In the genomic region with DNA sequence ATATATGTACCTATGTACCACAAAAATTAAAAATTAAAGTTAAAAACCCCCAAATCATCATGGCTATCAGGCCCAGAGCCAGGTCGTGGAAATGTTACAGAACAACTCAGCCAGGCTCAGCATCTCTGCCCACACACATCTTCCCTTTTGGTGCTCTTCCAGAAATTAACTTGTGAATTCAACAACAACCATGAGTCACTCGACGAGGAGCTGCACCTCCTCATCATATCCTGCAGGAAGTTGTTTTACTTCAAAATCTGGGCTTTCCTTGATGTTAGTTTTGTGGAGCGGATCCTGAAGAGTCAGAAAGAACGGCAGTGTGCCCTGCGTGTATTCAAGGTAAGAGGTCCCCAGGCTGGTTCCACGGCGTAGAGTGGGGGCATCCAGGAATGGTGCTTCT, we compare ENCODE assay signal across 18 cellular contexts. TPM values are rescaled to one million over a fixed set of nuclear protein-coding genes. Genes with fewer than 3 reads are reported as not detected.
DNase-seq lines count a peak whose midpoint lies in the region; FAIRE-seq and TF ChIP-seq lines count a peak whose summit lies in the region.
"Had no signal": no experiment of that assay in that cellular context is flagged by ENCODE, and none has a peak within 500 bp of the region (broad histone marks: within the 10 kb centered on the region; RNA-seq: fewer than 3 reads in every experiment).

No MANE protein-coding gene starts in this region.

- H4K91ac ChIP-seq in H1 (replicated peaks; ENCODE audit: insufficient read length, low read length) = no peak overlapping the region

- no peak overlapping the region for H3K4me2 ChIP-seq in H1 (ENCODE audit: insufficient read depth in 1 of 2, low read depth in 2 of 2, low read length in 2 of 2)

- H3K9ac ChIP-seq in H1 (replicated peaks in 1 of 4; ENCODE audit: extremely low read depth in 1 of 4, low read depth in 3 of 4, low read length in 3 of 4) = no peak overlapping the region

- no peak overlapping the region for H3K14ac ChIP-seq in H1 (ENCODE audit: insufficient read length)

- intact Hi-C loops in activated T-helper 1 cell treated with anti-CD3 and anti-CD28 coated beads, Interleukin-12 subunit alpha, Interleukin-12 subunit beta, Interleukin-2, Interleukin-4 antibody, amounts not matched to agents 30 ng/mL and 10 ng/mL and 1 ng/mL, durations not matched to agents 14 hours and 24 hours and 36 hours (cut with micrococcal nuclease) = no loop called here

- no peak overlapping the region for H3K27ac Mint-ChIP-seq in activated T-helper 1 cell treated with anti-CD3 and anti-CD28 coated beads, Interleukin-12 subunit alpha, Interleukin-12 subunit beta, Interleukin-2, Interleukin-4 antibody, amounts not matched to agents 30 ng/mL and 10 ng/mL and 1 ng/mL, durations not matched to agents 14 hours and 24 hours and 36 hours
- H3K27ac Mint-ChIP-seq: activated B cell treated with CpG ODN at 0.5 μM for 24 hours, mesothelial cell of epicardium had no signal

- TF ChIP-seq EP300 in H1 (IDR thresholded peaks at IDR 0.05; ENCODE audit: borderline replicate concordance in 1 of 2, low read depth in 2 of 2, low read length in 2 of 2) = no peak

- no peak overlapping the region for H3K18ac ChIP-seq in H1 (ENCODE audit: extremely low read depth, low read length)

- H2BK5ac ChIP-seq in H1 (ENCODE audit: low read depth, low read length) = no peak overlapping the region

- no peak overlapping the region for H3K4ac ChIP-seq in H1 (replicated peaks; ENCODE audit: insufficient read length, low read depth, low read length)

- H4K5ac ChIP-seq in H1 (ENCODE audit: insufficient read length, low read depth, low read length) = no peak overlapping the region

- peaks cover 9% of the 10 kb centered on the region for H3K36me3 Mint-ChIP-seq in activated T-helper 1 cell treated with anti-CD3 and anti-CD28 coated beads, Interleukin-12 subunit alpha, Interleukin-12 subunit beta, Interleukin-2, Interleukin-4 antibody, amounts not matched to agents 30 ng/mL and 10 ng/mL and 1 ng/mL, durations not matched to agents 14 hours and 24 hours and 36 hours (ENCODE audit: low read depth)
- H3K36me3 Mint-ChIP-seq: mesothelial cell of epicardium had no signal

- H3K23me2 ChIP-seq in H1 (ENCODE audit: low read depth, low read length) = no peaks in the 10 kb centered on the region

- CTCF ChIA-PET in H1 (lab: Charles Lee; ENCODE audit: partially characterized antibody) = interaction anchor here (0.6 to 1.9 kb wide), 3 partner anchors 54 to 120 kb away, joined by 3 to 12 read pairs (median 5); no protein-coding TSS in a partner anchor

- TF ChIP-seq CTCF in AG09309 (IDR thresholded peaks at IDR 0.05; ENCODE audit: control insufficient read depth, insufficient read depth, low read depth, low read length, missing control alignments) (no peak), H1 (IDR thresholded peaks at IDR 0.05; ENCODE audit: control extremely low read depth in 1 of 3, insufficient read depth in 1 of 3, low read depth in 1 of 3, low read length in 3 of 3) (no peak)

- H3K9me3 ChIP-seq in H1 (ENCODE audit: insufficient read depth in 2 of 2, low read depth in 1 of 2, low read length in 1 of 2) = no peaks in the 10 kb centered on the region

- H2BK12ac ChIP-seq in H1 (ENCODE audit: low read depth, low read length) = no peak overlapping the region

- no peaks in the 10 kb centered on the region for H3K4me1 Mint-ChIP-seq in activated T-helper 1 cell treated with anti-CD3 and anti-CD28 coated beads, Interleukin-12 subunit alpha, Interleukin-12 subunit beta, Interleukin-2, Interleukin-4 antibody, amounts not matched to agents 30 ng/mL and 10 ng/mL and 1 ng/mL, durations not matched to agents 14 hours and 24 hours and 36 hours (ENCODE audit: low read depth)
- H3K4me1 Mint-ChIP-seq: activated B cell treated with CpG ODN at 0.5 μM for 24 hours, mesothelial cell of epicardium had no signal

- H3K36me3 ChIP-seq in H1 (ENCODE audit: control insufficient read depth in 2 of 4, insufficient read depth in 4 of 4, low read length in 3 of 4) = no peaks in the 10 kb centered on the region

- no peaks in the 10 kb centered on the region for H4K20me1 ChIP-seq in H1 (replicated peaks in 1 of 2; ENCODE audit: control insufficient read depth in 1 of 2, insufficient read depth in 2 of 2, low read length in 2 of 2)

- H3K79me1 ChIP-seq in H1 (ENCODE audit: low read depth, low read length) = no peaks in the 10 kb centered on the region

- H3K27ac ChIP-seq in H1 (ENCODE audit: low read depth, low read length) = no peak overlapping the region

- peaks cover 24% of the 10 kb centered on the region for H3K27me3 Mint-ChIP-seq in activated T-helper 1 cell treated with anti-CD3 and anti-CD28 coated beads, Interleukin-12 subunit alpha, Interleukin-12 subunit beta, Interleukin-2, Interleukin-4 antibody, amounts not matched to agents 30 ng/mL and 10 ng/mL and 1 ng/mL, durations not matched to agents 14 hours and 24 hours and 36 hours (ENCODE audit: insufficient read depth)

- H2AFZ ChIP-seq in H1 (ENCODE audit: low read length) = 0 out of 2 replicates have a peak overlapping the region, but pooled peaks have one; percentile 39

- POLR2A ChIA-PET in H1 (lab: Charles Lee; ENCODE audit: partially characterized antibody) = interaction anchor here (0.6 kb wide), 1 partner anchor 12 kb away, joined by 3 read pairs; no protein-coding TSS in a partner anchor

- H3K4me1 ChIP-seq in H1 (replicated peaks in 1 of 4; ENCODE audit: control insufficient read depth in 3 of 4, insufficient read depth in 4 of 4, low read length in 3 of 4) = no peaks in the 10 kb centered on the region

- H3K9me3 Mint-ChIP-seq in activated T-helper 1 cell treated with anti-CD3 and anti-CD28 coated beads, Interleukin-12 subunit alpha, Interleukin-12 subunit beta, Interleukin-2, Interleukin-4 antibody, amounts not matched to agents 30 ng/mL and 10 ng/mL and 1 ng/mL, durations not matched to agents 14 hours and 24 hours and 36 hours = peaks cover 59% of the 10 kb centered on the region
- H3K9me3 Mint-ChIP-seq: activated B cell treated with CpG ODN at 0.5 μM for 24 hours had no signal

- H3K56ac ChIP-seq in H1 (replicated peaks; ENCODE audit: insufficient read length, low read depth, low read length) = no peak overlapping the region

- H3K23ac ChIP-seq in H1 (ENCODE audit: insufficient read length) = no peak overlapping the region

- peak; percentile 33 for DNase-seq in AG09309 (ENCODE audit: low read depth)
- DNase-seq in LHCN-M2 (ENCODE audit: low read depth) = peak; percentile 54
- no peak for DNase-seq in H1 (ENCODE audit: low read depth in 1 of 2, low spot score in 2 of 2)
- peak; percentile 56 for DNase-seq in kidney tubule cell (ENCODE audit: low spot score)
- no peak for DNase-seq in activated T-helper 1 cell treated with anti-CD3 and anti-CD28 coated beads, Interleukin-12 subunit alpha, Interleukin-12 subunit beta, Interleukin-2, Interleukin-4 antibody, amounts not matched to agents 30 ng/mL and 10 ng/mL and 1 ng/mL, durations not matched to agents 14 hours and 24 hours and 36 hours (ENCODE audit: low spot score)
- no peak for DNase-seq in COLO668 (lab: John Stamatoyannopoulos, UW; ENCODE audit: unreplicated experiment)
- DNase-seq in NCI-H345 treated with DMSO at 0.1 percent for 48 hours (lab: John Stamatoyannopoulos, UW; ENCODE audit: unreplicated experiment) = no peak
- no peak for DNase-seq in NCI-H2107 (lab: John Stamatoyannopoulos, UW)
- DNase-seq: activated B cell treated with CpG ODN at 0.5 μM for 24 hours; activated T-cell treated with anti-CD3 and anti-CD28 coated beads, Interleukin-2, amount 50 U/mL, for 1 hour; AML-193; amniotic stem cell; DMS79 treated with DMSO at 0.1 percent for 48 hours; effector memory CD4-positive, alpha-beta T cell; NCI-H146; NCI-H82; stimulated activated CD4-positive, alpha-beta T cell treated with anti-CD3 and anti-CD28 coated beads, Interleukin-1b, Interleukin-23, amount 100 ng/mL, for 48 hours had no signal

- no peak for TF ChIP-seq RAD21 in H1 (IDR thresholded peaks at IDR 0.05 in 1 of 2, conservative IDR thresholded peaks at IDR 0.05 in 1 of 2; ENCODE audit: low read depth in 2 of 2, low read length in 2 of 2)

- H3K4me3 ChIP-seq in AG09309 (ENCODE audit: control insufficient read depth, low read depth, low read length) (no peak overlapping the region), H1 (ENCODE audit: extremely low read depth in 1 of 4, insufficient read depth in 2 of 4, low read depth in 3 of 4, low read length in 4 of 4) (no peak overlapping the region)

- H3K4me3 Mint-ChIP-seq in activated T-helper 1 cell treated with anti-CD3 and anti-CD28 coated beads, Interleukin-12 subunit alpha, Interleukin-12 subunit beta, Interleukin-2, Interleukin-4 antibody, amounts not matched to agents 30 ng/mL and 10 ng/mL and 1 ng/mL, durations not matched to agents 14 hours and 24 hours and 36 hours = no peak overlapping the region
- H3K4me3 Mint-ChIP-seq: activated B cell treated with CpG ODN at 0.5 μM for 24 hours, mesothelial cell of epicardium had no signal

- no peaks in the 10 kb centered on the region for H3K79me2 ChIP-seq in H1 (ENCODE audit: control insufficient read depth in 1 of 2, insufficient read depth in 2 of 2, low read length in 2 of 2)

- no peak overlapping the region for H2BK20ac ChIP-seq in H1 (ENCODE audit: low read length)

- no peak for TF ChIP-seq POLR2A in H1 (IDR thresholded peaks at IDR 0.05; ENCODE audit: control extremely low read depth in 1 of 2, low read depth in 2 of 2, low read length in 2 of 2)

- 86% methylated on average over 8 of the region's 8 CpGs; no CpG with 5 or more reads in 1 of the 2 experiments for WGBS in H1 (ENCODE audit: extremely low coverage in 1 of 2, insufficient coverage in 1 of 2, insufficient read length in 1 of 2, insufficient replicate concordance in 2 of 2, low coverage in 1 of 2, low lambda C conversion rate in 2 of 2, missing lambda C conversion rate in 1 of 2), 2 experiments

- no peak overlapping the region for H2BK120ac ChIP-seq in H1 (replicated peaks; ENCODE audit: low read depth, low read length)

- H2AK5ac ChIP-seq in H1 (ENCODE audit: low read depth, low read length) = no peak overlapping the region

- FAIRE-seq in H1 (lab: Jason Lieb, UNC) = no peak

- H3K27me3 ChIP-seq in H1 (replicated peaks in 1 of 4; ENCODE audit: control insufficient read depth in 3 of 4, extremely low read depth in 1 of 4, insufficient read depth in 3 of 4, low read length in 3 of 4) = no peaks in the 10 kb centered on the region

- no peak overlapping the region for H4K8ac ChIP-seq in H1 (ENCODE audit: extremely low read depth, insufficient read depth, low read length)

- H2BK15ac ChIP-seq in H1 (ENCODE audit: low read length) = no peak overlapping the region

RNA-seq across cellular contexts. Expression of gene FBXO39, which starts 10.6 kb away (rescaled TPM):
- not detected in 2 replicates for total RNA-seq in LHCN-M2 (2014; rRNA removed)
- polyA plus RNA-seq in LHCN-M2 (2012) = 0.06 TPM
- 0.22 TPM in 1 of 2 replicates, not detected in the other for total RNA-seq in H1 (2021; fragmentation: NEBNext Ultra II Directional; extraction: Animal tissue kit (Norgen Biotek cat#: 25700))
- polyA plus RNA-seq in H1 (2011; rRNA removed) = 0.12 and 0.17 TPM in 2 replicates
- 0.08 TPM for polyA plus RNA-seq in H1 (2011; cell fraction: cytosol; rRNA removed)
- polyA plus RNA-seq in H1 (2011; cell fraction: nucleus; rRNA removed) = 0.41 TPM
- 0.24 TPM in 1 of 4 replicates, not detected in the others for polyA plus RNA-seq in H1 (2012, experiment 1 of 2)
- not detected for polyA plus RNA-seq in H1 (2012, experiment 2 of 2)
- polyA plus RNA-seq in H1 (2013, experiment 1 of 2) = 0.06 TPM
- polyA plus RNA-seq in H1 (2013, experiment 2 of 2) = 0.04 TPM
- polyA minus RNA-seq in H1 (2011; rRNA and poly(A)+ RNA removed) = 0.73 and 1.4 TPM in 2 replicates
- polyA minus RNA-seq in H1 (2011; cell fraction: cytosol; rRNA and poly(A)+ RNA removed) = not detected
- polyA minus RNA-seq in H1 (2011; cell fraction: nucleus; rRNA and poly(A)+ RNA removed) = 1.6 TPM
- total RNA-seq in activated T-helper 1 cell treated with anti-CD3 and anti-CD28 coated beads, Interleukin-12 subunit alpha, Interleukin-12 subunit beta, Interleukin-2, Interleukin-4 antibody, amounts not matched to agents 30 ng/mL and 10 ng/mL and 1 ng/mL, durations not matched to agents 14 hours and 24 hours and 36 hours = 0.29 TPM in 1 of 2 replicates, not detected in the other
- total RNA-seq: mesothelial cell of epicardium had no signal

RNA-seq across cellular contexts. Expression of gene XAF1, which starts 30.8 kb away (rescaled TPM):
- 3.0 and 6.7 TPM in 2 replicates for total RNA-seq in LHCN-M2 (2014; rRNA removed)
- polyA plus RNA-seq in LHCN-M2 (2012) = 1.9 TPM
- total RNA-seq in H1 (2021; fragmentation: NEBNext Ultra II Directional; extraction: Animal tissue kit (Norgen Biotek cat#: 25700)) = not detected in 2 replicates
- polyA plus RNA-seq in H1 (2011; rRNA removed) = not detected in 2 replicates
- polyA plus RNA-seq in H1 (2011; cell fraction: cytosol; rRNA removed) = not detected
- polyA plus RNA-seq in H1 (2011; cell fraction: nucleus; rRNA removed) = not detected
- not detected in 4 replicates for polyA plus RNA-seq in H1 (2012, experiment 1 of 2)
- polyA plus RNA-seq in H1 (2012, experiment 2 of 2) = not detected
- polyA plus RNA-seq in H1 (2013, experiment 1 of 2) = 0.08 TPM
- polyA plus RNA-seq in H1 (2013, experiment 2 of 2) = 0.06 TPM
- 0.10 TPM in 1 of 2 replicates, not detected in the other for polyA minus RNA-seq in H1 (2011; rRNA and poly(A)+ RNA removed)
- polyA minus RNA-seq in H1 (2011; cell fraction: cytosol; rRNA and poly(A)+ RNA removed) = not detected
- not detected for polyA minus RNA-seq in H1 (2011; cell fraction: nucleus; rRNA and poly(A)+ RNA removed)
- 41.7 and 45.7 TPM in 2 replicates for total RNA-seq in activated T-helper 1 cell treated with anti-CD3 and anti-CD28 coated beads, Interleukin-12 subunit alpha, Interleukin-12 subunit beta, Interleukin-2, Interleukin-4 antibody, amounts not matched to agents 30 ng/mL and 10 ng/mL and 1 ng/mL, durations not matched to agents 14 hours and 24 hours and 36 hours

RNA-seq across cellular contexts. Expression of gene TEKT1, which starts 44.9 kb away (rescaled TPM):
- total RNA-seq in LHCN-M2 (2014; rRNA removed) = not detected in 2 replicates
- polyA plus RNA-seq in LHCN-M2 (2012) = not detected
- total RNA-seq in H1 (2021; fragmentation: NEBNext Ultra II Directional; extraction: Animal tissue kit (Norgen Biotek cat#: 25700)) = not detected in 2 replicates
- polyA plus RNA-seq in H1 (2011; rRNA removed) = not detected in 2 replicates
- not detected for polyA plus RNA-seq in H1 (2011; cell fraction: cytosol; rRNA removed)
- polyA plus RNA-seq in H1 (2011; cell fraction: nucleus; rRNA removed) = not detected
- not detected in 4 replicates for polyA plus RNA-seq in H1 (2012, experiment 1 of 2)
- polyA plus RNA-seq in H1 (2012, experiment 2 of 2) = not detected
- polyA plus RNA-seq in H1 (2013, experiment 1 of 2) = not detected
- not detected for polyA plus RNA-seq in H1 (2013, experiment 2 of 2)
- not detected in 2 replicates for polyA minus RNA-seq in H1 (2011; rRNA and poly(A)+ RNA removed)
- not detected for polyA minus RNA-seq in H1 (2011; cell fraction: cytosol; rRNA and poly(A)+ RNA removed)
- not detected for polyA minus RNA-seq in H1 (2011; cell fraction: nucleus; rRNA and poly(A)+ RNA removed)
- total RNA-seq in activated T-helper 1 cell treated with anti-CD3 and anti-CD28 coated beads, Interleukin-12 subunit alpha, Interleukin-12 subunit beta, Interleukin-2, Interleukin-4 antibody, amounts not matched to agents 30 ng/mL and 10 ng/mL and 1 ng/mL, durations not matched to agents 14 hours and 24 hours and 36 hours = not detected in 2 replicates
- total RNA-seq: activated B cell treated with CpG ODN at 0.5 μM for 24 hours, mesothelial cell of epicardium had no signal

Comparison
In these comparisons a context has a peak if more than half of its experiments do, and no peak if none do; other contexts are left out.
1. DNase-seq: peak in AG09309 (single experiment), LHCN-M2 (single experiment) and kidney tubule cell (single experiment); none in H1 (0 of 2), activated T-helper 1 cell treated with anti-CD3 and anti-CD28 coated beads, Interleukin-12 subunit alpha, Interleukin-12 subunit beta, Interleukin-2, Interleukin-4 antibody, amounts not matched to agents 30 ng/mL and 10 ng/mL and 1 ng/mL, durations not matched to agents 14 hours and 24 hours and 36 hours (single experiment), COLO668 (single experiment), NCI-H345 treated with DMSO at 0.1 percent for 48 hours (single experiment) and NCI-H2107 (single experiment).